Comparison of ENCODE assay signal across 20 cellular contexts in the genomic region with DNA sequence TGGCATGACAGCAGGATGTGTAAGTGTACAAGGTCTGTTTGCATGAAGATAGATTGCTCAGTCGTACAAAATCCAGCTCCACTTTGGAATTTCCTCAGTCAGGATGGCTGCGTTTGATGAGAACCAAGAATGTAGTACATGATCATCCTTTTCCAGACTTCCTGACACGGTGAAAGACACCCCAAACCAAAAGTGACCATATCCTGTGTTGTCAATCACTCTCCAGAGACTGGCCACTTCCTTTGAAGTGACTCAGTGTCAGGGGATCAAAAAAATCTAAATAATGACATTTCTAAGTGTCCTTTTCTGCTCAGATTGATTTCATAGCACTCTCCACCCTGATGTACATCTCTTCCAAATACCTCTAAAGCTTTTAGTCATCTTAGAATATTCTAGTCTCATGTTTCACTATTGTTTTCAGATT.
DNase-seq lines count a peak whose midpoint lies in the region; ATAC-seq, FAIRE-seq and TF ChIP-seq lines count a peak whose summit lies in the region.
"Had no signal": no experiment of that assay in that cellular context is flagged by ENCODE, and none has a peak within 500 bp of the region (broad histone marks: within the 10 kb centered on the region; RNA-seq: fewer than 3 reads in every experiment).

No MANE protein-coding gene starts in this region.

- TF ChIP-seq CTCF in IMR-90 (conservative IDR thresholded peaks at IDR 0.05; ENCODE audit: low read depth, low read length): no peak
- TF ChIP-seq CTCF in astrocyte (IDR thresholded peaks at IDR 0.05; ENCODE audit: insufficient read depth, low read depth, low read length): no peak

- CTCF ChIA-PET in IMR-90 (lab: Yijun Ruan, JAX): no interaction called here

- H2AK9ac ChIP-seq in IMR-90 (replicated peaks; ENCODE audit: low read depth, low read length, poor library complexity): no peak overlapping the region

- H3K27me3 Mint-ChIP-seq in astrocyte (ENCODE audit: low read depth, unreplicated experiment): no peaks in the 10 kb centered on the region

- no peak for FAIRE-seq in astrocyte (lab: Jason Lieb, UNC)
- FAIRE-seq: GM12878, HepG2 had no signal

- H3K4me2 ChIP-seq in IMR-90 (ENCODE audit: low read depth, low read length) (peak overlapping the region; percentile 31; the same call in 1 of the 2 replicates), astrocyte (ENCODE audit: low read length) (no peak overlapping the region), trophoblast cell (ENCODE audit: low read length) (no peak overlapping the region)

- H2BK12ac ChIP-seq in trophoblast cell (ENCODE audit: low read length): no peak overlapping the region

- peak overlapping the region; percentile 21; the same call in 1 of the 2 replicates for H2BK120ac ChIP-seq in IMR-90 (ENCODE audit: low read depth, low read length)
- no peak overlapping the region for H2BK120ac ChIP-seq in trophoblast cell (ENCODE audit: insufficient read depth, low read length, poor library complexity)

- H3K23ac ChIP-seq in IMR-90 (ENCODE audit: low read depth, low read length) (peak overlapping the region; percentile 9; the same call in 1 of the 2 replicates), trophoblast cell (ENCODE audit: low read length) (no peak overlapping the region)

- H2BK5ac ChIP-seq in IMR-90 (ENCODE audit: low read depth, low read length, poor library complexity, severe bottlenecking): no peak overlapping the region
- H2BK5ac ChIP-seq in trophoblast cell (ENCODE audit: low read depth, low read length, poor library complexity): no peak overlapping the region

- H3K79me2 ChIP-seq in astrocyte (ENCODE audit: insufficient read depth, low read length): no peaks in the 10 kb centered on the region
- H3K79me2 ChIP-seq in trophoblast cell (ENCODE audit: control insufficient read depth, insufficient read depth, low read length, poor library complexity): no peaks in the 10 kb centered on the region

- H2BK20ac ChIP-seq in IMR-90 (ENCODE audit: low read depth, low read length): peak overlapping the region; percentile 47

- H3K18ac ChIP-seq in IMR-90 (ENCODE audit: low read depth, low read length) (peak overlapping the region; percentile 54; the same call in 1 of the 2 replicates), trophoblast cell (ENCODE audit: low read length) (no peak overlapping the region)

- H4K91ac ChIP-seq in IMR-90 (ENCODE audit: insufficient read depth, low read depth, low read length): peak overlapping the region; percentile 2; the same call in 1 of the 2 replicates
- H4K91ac ChIP-seq in trophoblast cell (ENCODE audit: low read depth, low read length): no peak overlapping the region

- TF ChIP-seq RAD21 in IMR-90 (IDR thresholded peaks at IDR 0.05; ENCODE audit: low read length): no peak

- no peak overlapping the region for H3K4ac ChIP-seq in IMR-90 (ENCODE audit: low read depth, low read length)
- no peak overlapping the region for H3K4ac ChIP-seq in trophoblast cell (ENCODE audit: low read depth, low read length)

- H3K9me3 ChIP-seq in IMR-90 (ENCODE audit: control insufficient read depth, insufficient read depth, low read length) (no peaks in the 10 kb centered on the region), astrocyte (ENCODE audit: insufficient read depth, low read depth, low read length) (no peaks in the 10 kb centered on the region), trophoblast cell (ENCODE audit: insufficient read depth, low read depth, low read length) (no peaks in the 10 kb centered on the region)
- H3K9me3 ChIP-seq: BLaER1 treated with 17β-estradiol and CSF1 and Interleukin-3, amounts not matched to agents 10 nM and 100 nM; esophagus muscularis mucosa; right lobe of liver; tibial nerve had no signal

- H3K4me3 Mint-ChIP-seq in astrocyte (ENCODE audit: unreplicated experiment): no peak overlapping the region
- H3K4me3 Mint-ChIP-seq: activated naive CD8-positive, alpha-beta T cell treated with anti-CD3 and anti-CD28 coated beads, Interleukin-2, amount 50 U/mL, for 24 hours; stimulated activated memory B cell treated with anti-CD40 and anti-IgM and Interleukin-4, amounts not matched to agents 10 μg/mL and 1 μg/mL and 100 μg/mL, for 72 hours had no signal

- H4K20me1 ChIP-seq in IMR-90 (ENCODE audit: insufficient read depth, low read length): no peaks in the 10 kb centered on the region
- H4K20me1 ChIP-seq in astrocyte (ENCODE audit: insufficient read depth, low read length): no peaks in the 10 kb centered on the region
- H4K20me1 ChIP-seq: BLaER1 treated with 17β-estradiol and CSF1 and Interleukin-3, amounts not matched to agents 10 nM and 100 nM had no signal

- H3K9ac ChIP-seq in IMR-90 (ENCODE audit: low read depth, low read length) (no peak overlapping the region), astrocyte (ENCODE audit: low read length) (no peak overlapping the region), trophoblast cell (ENCODE audit: low read length) (no peak overlapping the region)
- H3K9ac ChIP-seq: BLaER1 treated with 17β-estradiol and CSF1 and Interleukin-3, amounts not matched to agents 10 nM and 100 nM had no signal

- peaks cover 3% of the 10 kb centered on the region; the same call in 1 of the 2 replicates for H3K4me1 ChIP-seq in IMR-90 (ENCODE audit: control insufficient read depth, insufficient read depth, low read length)
- H3K4me1 ChIP-seq in astrocyte (ENCODE audit: insufficient read depth, low read length): peaks cover 9% of the 10 kb centered on the region
- peaks cover 0 to 8% of the 10 kb centered on the region in 2 experiments for H3K4me1 ChIP-seq in trophoblast cell (ENCODE audit: control insufficient read depth in 1 of 2, insufficient read depth in 2 of 2, low read length in 2 of 2)
- H3K4me1 ChIP-seq: esophagus muscularis mucosa, right lobe of liver, tibial nerve had no signal

- H2AFZ ChIP-seq in IMR-90 (replicated peaks; ENCODE audit: low read length, poor library complexity) (no peak overlapping the region), astrocyte (ENCODE audit: low read depth, low read length) (peak overlapping the region; percentile 54), trophoblast cell (ENCODE audit: insufficient read depth, low read length, poor library complexity) (no peak overlapping the region)

- no peak for TF ChIP-seq POLR2A in IMR-90 (IDR thresholded peaks at IDR 0.05; ENCODE audit: low read depth, low read length)

- no peak overlapping the region; a peak in 1 of 4 replicates for H4K8ac ChIP-seq in IMR-90 (ENCODE audit: low read depth in 2 of 2, low read length in 2 of 2)
- H4K8ac ChIP-seq in trophoblast cell (ENCODE audit: low read depth, low read length): no peak overlapping the region

- H3K27ac ChIP-seq in IMR-90 (ENCODE audit: insufficient read depth, low read length) (no peak overlapping the region), astrocyte (ENCODE audit: low read depth, low read length) (no peak overlapping the region), trophoblast cell (ENCODE audit: low read depth, low read length) (peak overlapping the region; percentile 61)
- H3K27ac ChIP-seq: BLaER1 treated with 17β-estradiol and CSF1 and Interleukin-3, amounts not matched to agents 10 nM and 100 nM; esophagus muscularis mucosa; right lobe of liver; tibial nerve had no signal

- H3K27me3 ChIP-seq in IMR-90 (ENCODE audit: control insufficient read depth, insufficient read depth, low read length): no peaks in the 10 kb centered on the region
- H3K27me3 ChIP-seq in astrocyte (ENCODE audit: insufficient read depth, low read length): no peaks in the 10 kb centered on the region
- no peaks in the 10 kb centered on the region for H3K27me3 ChIP-seq in trophoblast cell (ENCODE audit: insufficient read depth, low read length)
- H3K27me3 ChIP-seq: BLaER1 treated with 17β-estradiol and CSF1 and Interleukin-3, amounts not matched to agents 10 nM and 100 nM; esophagus muscularis mucosa; right lobe of liver; tibial nerve had no signal

- WGBS in IMR-90 (ENCODE audit: extremely low coverage in 2 of 2, insufficient read length in 1 of 2), 2 experiments: no CpG with 5 or more reads among the region's 3 CpGs
- no CpG with 5 or more reads among the region's 3 CpGs for WGBS in trophoblast cell (ENCODE audit: extremely low coverage, insufficient coverage, insufficient read length)

- no peak overlapping the region; the same call in 1 of the 2 replicates for H4K5ac ChIP-seq in IMR-90 (ENCODE audit: low read depth, low read length)

- H3K4me3 ChIP-seq in IMR-90 (ENCODE audit: insufficient read depth, low read depth, low read length) (no peak overlapping the region), astrocyte (ENCODE audit: insufficient read depth, low read depth, low read length) (no peak overlapping the region), trophoblast cell (ENCODE audit: low read depth, low read length) (no peak overlapping the region)
- H3K4me3 ChIP-seq: BLaER1 treated with 17β-estradiol and CSF1 and Interleukin-3, amounts not matched to agents 10 nM and 100 nM; esophagus muscularis mucosa; GM12878; right lobe of liver; tibial nerve had no signal

- H3K9me1 ChIP-seq in IMR-90 (ENCODE audit: insufficient read depth, low read length): peaks cover 4% of the 10 kb centered on the region; the same call in 1 of the 2 replicates

- H4K12ac ChIP-seq in trophoblast cell (ENCODE audit: low read depth, low read length): no peak overlapping the region

- no peaks in the 10 kb centered on the region for H3K36me3 Mint-ChIP-seq in astrocyte (ENCODE audit: low read depth, unreplicated experiment)
- H3K36me3 Mint-ChIP-seq: stimulated activated memory B cell treated with anti-CD40 and anti-IgM and Interleukin-4, amounts not matched to agents 10 μg/mL and 1 μg/mL and 100 μg/mL, for 72 hours had no signal

- H3K36me3 ChIP-seq in IMR-90 (ENCODE audit: control insufficient read depth, insufficient read depth, low read length) (no peaks in the 10 kb centered on the region), astrocyte (ENCODE audit: insufficient read depth, low read length) (no peaks in the 10 kb centered on the region), trophoblast cell (ENCODE audit: control insufficient read depth in 1 of 2, insufficient read depth in 2 of 2, low read length in 2 of 2) (no peaks in the 10 kb centered on the region)
- H3K36me3 ChIP-seq: BLaER1 treated with 17β-estradiol and CSF1 and Interleukin-3, amounts not matched to agents 10 nM and 100 nM; esophagus muscularis mucosa; right lobe of liver; tibial nerve had no signal

- POLR2A ChIA-PET in IMR-90 (lab: Charles Lee; ENCODE audit: unreplicated experiment): interaction anchor here (0.5 kb wide), 1 partner anchor 748 kb away, joined by 3 read pairs; no protein-coding TSS in a partner anchor

- intact Hi-C loops in IMR-90 (cut with micrococcal nuclease): no loop called here

- in situ Hi-C loops in IMR-90 (cut with MboI; ENCODE audit: low sequenced_read_pairs): no loop called here

- H3K4me1 Mint-ChIP-seq in astrocyte (ENCODE audit: low read depth, unreplicated experiment): peaks cover 32% of the 10 kb centered on the region
- H3K4me1 Mint-ChIP-seq: activated naive CD8-positive, alpha-beta T cell treated with anti-CD3 and anti-CD28 coated beads, Interleukin-2, amount 50 U/mL, for 24 hours; stimulated activated memory B cell treated with anti-CD40 and anti-IgM and Interleukin-4, amounts not matched to agents 10 μg/mL and 1 μg/mL and 100 μg/mL, for 72 hours had no signal

- dilution Hi-C loops in IMR-90 (cut with HindIII; ENCODE audit: low sequenced_read_pairs, unreplicated experiment): no loop called here

- H2BK15ac ChIP-seq in IMR-90 (ENCODE audit: low read depth, low read length): 0 out of 3 replicates have a peak overlapping the region, but pooled peaks have one; percentile 36

- H2AK5ac ChIP-seq in IMR-90 (ENCODE audit: low read depth, low read length): peak overlapping the region; percentile 64; the same call in 1 of the 2 replicates
- H2AK5ac ChIP-seq in trophoblast cell (ENCODE audit: low read length): no peak overlapping the region

- DNase-seq in EL: peak; percentile 21
- DNase-seq in IMR-90: no peak
- DNase-seq in astrocyte (ENCODE audit: low read depth): no peak
- DNase-seq in trophoblast cell: peak in 1 of 2 donors; percentile 57
- no peak for DNase-seq in GOT3 (lab: John Stamatoyannopoulos, UW)
- no peak for DNase-seq in pons (ENCODE audit: low spot score)
- no peak for DNase-seq in globus pallidus (ENCODE audit: low spot score)
- DNase-seq: activated naive CD8-positive, alpha-beta T cell treated with anti-CD3 and anti-CD28 coated beads, Interleukin-2, amount 50 U/mL, for 24 hours; GF-D8; HCEC 1CT; NCI-H1436 treated with DMSO at 0.1 percent for 48 hours; NCI-H774; nucleus accumbens; right lobe of liver had no signal

- ATAC-seq in IMR-90 (ENCODE audit: low read depth): no peak
- ATAC-seq: activated naive CD8-positive, alpha-beta T cell treated with anti-CD3 and anti-CD28 coated beads, Interleukin-2, amount 50 U/mL, for 24 hours; GM12878; HepG2; stimulated activated memory B cell treated with anti-CD40 and anti-IgM and Interleukin-4, amounts not matched to agents 10 μg/mL and 1 μg/mL and 100 μg/mL, for 72 hours had no signal

- peak overlapping the region; percentile 51; the same call in 1 of the 2 replicates for H3K14ac ChIP-seq in IMR-90 (replicated peaks; ENCODE audit: low read depth, low read length)
- H3K14ac ChIP-seq in trophoblast cell (ENCODE audit: low read length): no peak overlapping the region

- H3K27ac Mint-ChIP-seq in astrocyte (ENCODE audit: unreplicated experiment): peak overlapping the region; percentile 37
- H3K27ac Mint-ChIP-seq: activated naive CD8-positive, alpha-beta T cell treated with anti-CD3 and anti-CD28 coated beads, Interleukin-2, amount 50 U/mL, for 24 hours; stimulated activated memory B cell treated with anti-CD40 and anti-IgM and Interleukin-4, amounts not matched to agents 10 μg/mL and 1 μg/mL and 100 μg/mL, for 72 hours had no signal

- no peaks in the 10 kb centered on the region for H3K9me3 Mint-ChIP-seq in astrocyte (ENCODE audit: unreplicated experiment)
- H3K9me3 Mint-ChIP-seq: activated naive CD8-positive, alpha-beta T cell treated with anti-CD3 and anti-CD28 coated beads, Interleukin-2, amount 50 U/mL, for 24 hours; stimulated activated memory B cell treated with anti-CD40 and anti-IgM and Interleukin-4, amounts not matched to agents 10 μg/mL and 1 μg/mL and 100 μg/mL, for 72 hours had no signal

- no TSS peak for BruUV-seq in IMR-90 (replicated peaks; lab: Mats Ljungman, UMichigan)

- no peak overlapping the region for H3K56ac ChIP-seq in IMR-90 (ENCODE audit: extremely low read depth, insufficient read depth, low read length)

- H3K79me1 ChIP-seq in IMR-90 (ENCODE audit: low read depth in 1 of 2, low read length in 2 of 2): no peaks in the 10 kb centered on the region
- H3K79me1 ChIP-seq in trophoblast cell (ENCODE audit: low read length): peaks cover 2% of the 10 kb centered on the region
